In genomic region chr2:225932741-225933413, GRCh38 we compare ENCODE assay signal across 15 cellular contexts.
"Had no signal": no experiment of that assay in that cellular context is flagged by ENCODE, and none has a peak within 500 bp of the region (broad histone marks: within the 10 kb centered on the region; RNA-seq: fewer than 3 reads in every experiment).

No MANE protein-coding gene starts in this region.

- ATAC-seq: activated CD4-positive, CD25-positive, alpha-beta regulatory T cell treated with anti-CD3 and anti-CD28 coated beads, Interleukin-2, amount 50 U/mL, for 24 hours; activated CD8-positive, alpha-beta T cell treated with anti-CD3 and anti-CD28 coated beads, Interleukin-2, amount 10 ng/mL, durations not matched to agents 7 days and 5 days; left cardiac atrium; natural killer cell treated with Interleukin-12 subunit alpha and Interleukin-12 subunit beta and Interleukin-15 and Interleukin-18, amount 100 ng/mL, for 72 hours; right lobe of liver; stimulated activated naive B cell treated with anti-CD40 and anti-IgM and Interleukin-4, amounts not matched to agents 10 μg/mL and 1 μg/mL and 100 μg/mL, for 72 hours had no signal

- H3K36me3 ChIP-seq: right lobe of liver, spleen had no signal

- H3K4me3 ChIP-seq: coronary artery, lung, right lobe of liver, spleen had no signal

- H3K27me3 ChIP-seq: right lobe of liver, spleen had no signal

- H3K27ac ChIP-seq: coronary artery, parathyroid adenoma, right lobe of liver, spleen had no signal

- H3K9me3 ChIP-seq: right lobe of liver, spleen had no signal

- H3K4me1 ChIP-seq: parathyroid adenoma, right lobe of liver, spleen had no signal

- DNase-seq: activated CD4-positive, alpha-beta T cell treated with anti-CD3 and anti-CD28 coated beads, Interleukin-2, amount 10 ng/mL, durations not matched to agents 7 days and 5 days; activated CD8-positive, alpha-beta T cell treated with anti-CD3 and anti-CD28 coated beads, Interleukin-2, amount 10 ng/mL, durations not matched to agents 7 days and 5 days; activated naive CD4-positive, alpha-beta T cell treated with Interleukin-2 at 50 U/mL for 16 hours; activated T-cell treated with anti-CD3 and anti-CD28 coated beads, Interleukin-2, amount 50 U/mL, for 24 hours; anterior cingulate cortex; erythroblast; left cardiac atrium; right lobe of liver; spleen; stimulated activated naive B cell treated with anti-CD40 and anti-IgM and Interleukin-4, amounts not matched to agents 10 μg/mL and 1 μg/mL and 100 μg/mL, for 72 hours had no signal
